In genomic region chr20:49276201-49276894, GRCh38 we compare ENCODE assay signal across 8 cellular contexts. TPM values are rescaled to one million over a fixed set of nuclear protein-coding genes. Genes with fewer than 3 reads are reported as not detected.
DNase-seq lines count a peak whose midpoint lies in the region; ATAC-seq, FAIRE-seq and TF ChIP-seq lines count a peak whose summit lies in the region.

No MANE protein-coding gene starts in this region.

- TF ChIP-seq EP300 in SK-N-SH (IDR thresholded peaks at IDR 0.05; ENCODE audit: borderline replicate concordance in 1 of 2, low read depth in 1 of 2, low read length in 1 of 2): no peak
- no peak for TF ChIP-seq EP300 in K562 (IDR thresholded peaks at IDR 0.05; ENCODE audit: low read length)

- H3K9me2 ChIP-seq in Karpas-422 (replicated peaks; ENCODE audit: insufficient read depth, low read length) (no peaks in the 10 kb centered on the region), SK-N-SH (no peaks in the 10 kb centered on the region)

- no peak for FAIRE-seq in K562 (lab: Jason Lieb, UNC)

- H3K27ac ChIP-seq in Karpas-422 (ENCODE audit: low read length) (peak overlapping the region; percentile 93), SK-N-SH (ENCODE audit: low read depth in 2 of 2, low read length in 1 of 2) (peak overlapping the region; percentile 95; a peak in 3 of 4 replicates), K562 (ENCODE audit: extremely low read depth, low read depth, low read length) (peak overlapping the region; percentile 95; the same call in 2 of the 3 replicates), right lobe of liver (peak overlapping the region; percentile 81 to 94 (median 92))

- H3K4me2 ChIP-seq in Karpas-422 (ENCODE audit: low read depth, low read length, poor library complexity, severe bottlenecking): peak overlapping the region; percentile 90
- H3K4me2 ChIP-seq in SK-N-SH: peak overlapping the region; percentile 89
- peak overlapping the region; percentile 99 for H3K4me2 ChIP-seq in K562 (ENCODE audit: insufficient read depth, low read length)

- DNase-seq in DMS 273 treated with DMSO at 0.1 percent for 48 hours (lab: John Stamatoyannopoulos, UW): peak; percentile 21
- DNase-seq in Karpas-422: peak; percentile 92
- DNase-seq in SK-N-SH: no peak
- peak in 2 of 4 experiments; percentile 30 to 52 for DNase-seq in K562 (ENCODE audit: extremely low read depth in 1 of 4, low spot score in 3 of 4)
- DNase-seq in right lobe of liver: no peak
- DNase-seq in stimulated activated CD8-positive, alpha-beta memory T cell treated with anti-CD3 and anti-CD28 coated beads, Interleukin-7, amount 100 ng/mL, for 4 hours (ENCODE audit: low read depth in 2 of 2): peak; percentile 56 to 67
- no peak for DNase-seq in NCI-H187 (lab: John Stamatoyannopoulos, UW)

- no peak for TF ChIP-seq CTCF in SK-N-SH (IDR thresholded peaks at IDR 0.05)
- no peak for TF ChIP-seq CTCF in K562 (IDR thresholded peaks at IDR 0.05 in 2 of 3, conservative IDR thresholded peaks at IDR 0.05 in 1 of 3; ENCODE audit: insufficient read depth in 2 of 3, low read depth in 1 of 3, low read length in 3 of 3)
- no peak for TF ChIP-seq CTCF in right lobe of liver (IDR thresholded peaks at IDR 0.05)

- ATAC-seq in K562 (no peak), right lobe of liver (peak in 1 of 4 donors; percentile 2), HG02759 (IDR thresholded peaks at IDR 0.05; ENCODE audit: unreplicated experiment) (no peak)

- peaks cover 41% of the 10 kb centered on the region for H3F3A ChIP-seq in SK-N-SH (replicated peaks; ENCODE audit: insufficient read depth)

- H3K9me1 ChIP-seq in K562 (ENCODE audit: control insufficient read depth, insufficient read depth, low read length): no peaks in the 10 kb centered on the region

- H3K79me2 ChIP-seq in Karpas-422 (ENCODE audit: low read length): peaks cover 77% of the 10 kb centered on the region
- H3K79me2 ChIP-seq in SK-N-SH (ENCODE audit: insufficient read depth): peaks cover 94% of the 10 kb centered on the region
- peaks cover 72% of the 10 kb centered on the region for H3K79me2 ChIP-seq in K562 (ENCODE audit: control insufficient read depth, insufficient read depth, low read length)

- H3K36me3 ChIP-seq in Karpas-422 (ENCODE audit: insufficient read depth, low read length): peaks cover 59% of the 10 kb centered on the region
- H3K36me3 ChIP-seq in SK-N-SH (replicated peaks in 1 of 2; ENCODE audit: control insufficient read depth in 1 of 2, insufficient read depth in 2 of 2, low read length in 1 of 2): peaks cover 42 to 68% of the 10 kb centered on the region in 2 experiments
- H3K36me3 ChIP-seq in K562 (ENCODE audit: control insufficient read depth, insufficient read depth, low read length): peaks cover 65% of the 10 kb centered on the region
- H3K36me3 ChIP-seq in right lobe of liver: peaks cover 3 to 36% (median 24%) of the 10 kb centered on the region in 4 donors

- in situ Hi-C loops in K562 (cut with MboI): no loop called here

- BruUV-seq in K562 (replicated peaks; lab: Mats Ljungman, UMichigan): no TSS peak

- H3K9me3 ChIP-seq in Karpas-422 (ENCODE audit: low read length) (peaks cover 18% of the 10 kb centered on the region), SK-N-SH (peaks cover 11% of the 10 kb centered on the region; the same call in 1 of the 2 replicates), K562 (replicated peaks; ENCODE audit: control insufficient read depth, insufficient read depth, low read depth, low read length) (peaks cover 14% of the 10 kb centered on the region), right lobe of liver (no peaks in the 10 kb centered on the region)

- peaks cover 3% of the 10 kb centered on the region; the same call in 1 of the 2 replicates for H4K20me1 ChIP-seq in Karpas-422 (ENCODE audit: insufficient read depth, low read depth, low read length)
- H4K20me1 ChIP-seq in SK-N-SH (ENCODE audit: insufficient read depth): peaks cover 33% of the 10 kb centered on the region
- H4K20me1 ChIP-seq in K562 (replicated peaks; ENCODE audit: control insufficient read depth, insufficient read depth, low read length): peaks cover 20% of the 10 kb centered on the region

- no peak for TF ChIP-seq RAD21 in SK-N-SH (IDR thresholded peaks at IDR 0.05; ENCODE audit: low read length)
- TF ChIP-seq RAD21 in K562 (CRISPR knock-in tag; conservative IDR thresholded peaks at IDR 0.05 in 1 of 2, IDR thresholded peaks at IDR 0.05 in 1 of 2): no peak

- CTCF ChIA-PET in SK-N-SH (lab: Yijun Ruan, JAX) (interaction anchor here (0.7 to 1.2 kb wide), 2 partner anchors 30 to 31 kb away, joined by 3 read pairs; no protein-coding TSS in a partner anchor), K562 (lab: Yijun Ruan, JAX; ENCODE audit: low intra/inter-chr PET ratio) (no interaction called here)

- peaks cover 41% of the 10 kb centered on the region for H3K4me1 ChIP-seq in Karpas-422 (ENCODE audit: low read length)
- H3K4me1 ChIP-seq in SK-N-SH (ENCODE audit: control insufficient read depth in 1 of 2, insufficient read depth in 2 of 2, low read depth in 1 of 2, low read length in 1 of 2): peaks cover 13% of the 10 kb centered on the region in 2 experiments; a peak in 3 of 4 replicates
- peaks cover 9 to 13% of the 10 kb centered on the region in 2 experiments; a peak in 3 of 5 replicates for H3K4me1 ChIP-seq in K562 (replicated peaks in 1 of 2; ENCODE audit: control insufficient read depth in 2 of 2, insufficient read depth in 2 of 2, low read length in 2 of 2)
- peaks cover 0 to 33% (median 12%) of the 10 kb centered on the region in 4 donors for H3K4me1 ChIP-seq in right lobe of liver

- POLR2A ChIA-PET in SK-N-SH (lab: Yijun Ruan, JAX) (no interaction called here), K562 (lab: Yijun Ruan, JAX) (interaction anchor here (0.7 to 1.9 kb wide), 3 partner anchors 12 to 36 kb away, joined by 3 to 5 read pairs (median 3); no protein-coding TSS in a partner anchor)

- H3K27me3 ChIP-seq in Karpas-422 (ENCODE audit: low read length) (no peaks in the 10 kb centered on the region), SK-N-SH (ENCODE audit: insufficient read depth) (no peaks in the 10 kb centered on the region), K562 (ENCODE audit: control insufficient read depth in 2 of 2, insufficient read depth in 2 of 2, low read length in 2 of 2) (no peaks in the 10 kb centered on the region), right lobe of liver (no peaks in the 10 kb centered on the region)

- TF ChIP-seq POLR2A in K562 (conservative IDR thresholded peaks at IDR 0.05): no peak
- TF ChIP-seq POLR2A in right lobe of liver (IDR thresholded peaks at IDR 0.05): no peak

- peak overlapping the region; percentile 94 for H3K9ac ChIP-seq in Karpas-422 (ENCODE audit: low read length)
- peak overlapping the region; percentile 96 for H3K9ac ChIP-seq in SK-N-SH
- H3K9ac ChIP-seq in K562 (ENCODE audit: insufficient read depth in 1 of 2, low read depth in 2 of 2, low read length in 2 of 2): peak overlapping the region in 1 of 2 experiments; percentile 99; a peak in 2 of 4 replicates

- no peak overlapping the region for H2AFZ ChIP-seq in Karpas-422 (ENCODE audit: low read length)
- H2AFZ ChIP-seq in SK-N-SH (ENCODE audit: low read depth): no peak overlapping the region
- 0 out of 2 replicates have a peak overlapping the region, but pooled peaks have one; percentile 92 for H2AFZ ChIP-seq in K562 (ENCODE audit: low read depth, low read length)

- H3K4me3 ChIP-seq in Karpas-422 (ENCODE audit: low read length): peak overlapping the region; percentile 85
- H3K4me3 ChIP-seq in SK-N-SH (ENCODE audit: low read depth in 2 of 2, low read length in 1 of 2): peak overlapping the region; percentile 65 to 90
- H3K4me3 ChIP-seq in K562: peak overlapping the region; percentile 93
- H3K4me3 ChIP-seq in right lobe of liver: peak overlapping the region; percentile 60 to 94 (median 83)

- WGBS in SK-N-SH (ENCODE audit: low lambda C conversion rate): 41% methylated on average over 2 of the region's 2 CpGs
- WGBS in K562 (ENCODE audit: insufficient coverage, low coverage, missing lambda C conversion rate): 25% methylated on average over 2 of the region's 2 CpGs
- 0% methylated on average over 2 of the region's 2 CpGs for WGBS in right lobe of liver (ENCODE audit: insufficient coverage, low coverage, low lambda C conversion rate, missing lambda C conversion rate)

- intact Hi-C loops in K562 (cut with micrococcal nuclease): loop anchor here (5.0 kb wide), 2 partner anchors 46 to 89 kb away; partner anchors contain the start of gene STAU1
- intact Hi-C loops in right lobe of liver (cut with DNase I): no loop called here

RNA-seq across cellular contexts. Expression of gene ZNFX1, which starts 1.5 kb away (rescaled TPM):
- 21.7 and 22.2 TPM in 2 replicates for total RNA-seq in Karpas-422 (2014; rRNA removed; shearing (Covaris generic); ENCODE audit: low replicate concordance)
- polyA plus RNA-seq in SK-N-SH (2012; rRNA removed) (3.9 and 4.6 TPM in 2 replicates), K562 (2011; rRNA removed) (2.5 and 3.8 TPM in 2 replicates), K562 (2014; fragmentation: Illumina TruSeq; extraction: Trizol) (10.4 and 11.6 TPM in 2 replicates), K562 (2014; fragmentation: Nextera tagmentation; extraction: Ambion mirVana) (1 to 10 TPM; 4.4 to 4.9 TPM), K562 (2014; rRNA removed) (7.2 and 7.6 TPM in 2 replicates)
- polyA plus RNA-seq in SK-N-SH (2012; cell fraction: cytosol; rRNA removed): 4.5 and 4.7 TPM in 2 replicates
- 8.1 and 9.0 TPM in 2 replicates for polyA plus RNA-seq in SK-N-SH (2012; cell fraction: nucleus; rRNA removed)
- total RNA-seq in K562 (2011; cell fraction: chromatin; rRNA removed; ENCODE audit: low replicate concordance): 34.0 and 34.5 TPM in 2 replicates
- total RNA-seq in K562 (2011; cell fraction: nucleolus; rRNA removed): 14.8 and 15.7 TPM in 2 replicates
- total RNA-seq in K562 (2011; cell fraction: nucleoplasm; rRNA removed): 12.4 and 17.1 TPM in 2 replicates
- total RNA-seq in K562 (2014; rRNA removed) (10.3 and 12.4 TPM in 2 replicates), K562 (2014; rRNA removed; fragmentation: Illumina TruSeq; extraction: Trizol) (11.9 and 13.5 TPM in 2 replicates), K562 (2015; rRNA removed; fragmentation: Illumina TruSeq; extraction: Trizol) (12.4 and 13.8 TPM in 2 replicates), K562 (2021) (11.9 and 13.4 TPM in 2 replicates), right lobe of liver (10 to 100 TPM in 5 of 6 experiments, 1 to 10 TPM in 1; 9.3 to 17.5 (median 13.9) TPM)
- 3.5 and 4.1 TPM in 2 replicates for polyA plus RNA-seq in K562 (2011; cell fraction: cytosol; rRNA removed)
- 3.0 and 7.0 TPM in 2 replicates for polyA plus RNA-seq in K562 (2011; cell fraction: nucleus; rRNA removed)
- polyA plus RNA-seq in K562 (2012): 6.0 and 6.5 TPM in 2 replicates
- 15.4 and 15.9 TPM in 2 replicates for polyA minus RNA-seq in K562 (2011; rRNA and poly(A)+ RNA removed)
- polyA minus RNA-seq in K562 (2011; cell fraction: cytosol; rRNA and poly(A)+ RNA removed): 5.7 and 9.7 TPM in 2 replicates
- polyA minus RNA-seq in K562 (2011; cell fraction: nucleus; rRNA and poly(A)+ RNA removed): 9.0 and 12.0 TPM in 2 replicates

RNA-seq across cellular contexts. Expression of gene DDX27, which starts 57.1 kb away (rescaled TPM):
- total RNA-seq in Karpas-422 (2014; rRNA removed; shearing (Covaris generic); ENCODE audit: low replicate concordance): 34.5 and 43.7 TPM in 2 replicates
- polyA plus RNA-seq in SK-N-SH (2012; rRNA removed) (51.9 and 52.4 TPM in 2 replicates), K562 (2011; rRNA removed) (32.0 and 33.6 TPM in 2 replicates), K562 (2014; fragmentation: Illumina TruSeq; extraction: Trizol) (77.0 and 79.3 TPM in 2 replicates), K562 (2014; fragmentation: Nextera tagmentation; extraction: Ambion mirVana) (10 to 100 TPM; 17.9 to 45.2 TPM), K562 (2014; rRNA removed) (57.1 and 63.2 TPM in 2 replicates)
- polyA plus RNA-seq in SK-N-SH (2012; cell fraction: cytosol; rRNA removed): 41.9 and 42.7 TPM in 2 replicates
- 69.0 and 76.6 TPM in 2 replicates for polyA plus RNA-seq in SK-N-SH (2012; cell fraction: nucleus; rRNA removed)
- 54.3 and 76.9 TPM in 2 replicates for total RNA-seq in K562 (2011; cell fraction: chromatin; rRNA removed; ENCODE audit: low replicate concordance)
- total RNA-seq in K562 (2011; cell fraction: nucleolus; rRNA removed): 35.1 and 46.4 TPM in 2 replicates
- total RNA-seq in K562 (2011; cell fraction: nucleoplasm; rRNA removed): 42.4 and 57.7 TPM in 2 replicates
- total RNA-seq in K562 (2014; rRNA removed) (58.3 and 63.5 TPM in 2 replicates), K562 (2014; rRNA removed; fragmentation: Illumina TruSeq; extraction: Trizol) (55.6 and 61.1 TPM in 2 replicates), K562 (2015; rRNA removed; fragmentation: Illumina TruSeq; extraction: Trizol) (65.3 and 69.6 TPM in 2 replicates), K562 (2021) (50.9 and 57.0 TPM in 2 replicates), right lobe of liver (10 to 100 TPM in 5 of 6 experiments, 1 to 10 TPM in 1; 7.6 to 15.7 (median 11.6) TPM)
- 43.5 and 94.1 TPM in 2 replicates for polyA plus RNA-seq in K562 (2011; cell fraction: cytosol; rRNA removed)
- polyA plus RNA-seq in K562 (2011; cell fraction: nucleus; rRNA removed): 41.4 and 57.1 TPM in 2 replicates
- polyA plus RNA-seq in K562 (2012): 38.4 and 44.4 TPM in 2 replicates
- polyA minus RNA-seq in K562 (2011; rRNA and poly(A)+ RNA removed): 23.1 and 30.6 TPM in 2 replicates
- 23.5 and 33.1 TPM in 2 replicates for polyA minus RNA-seq in K562 (2011; cell fraction: cytosol; rRNA and poly(A)+ RNA removed)
- polyA minus RNA-seq in K562 (2011; cell fraction: nucleus; rRNA and poly(A)+ RNA removed): 19.5 and 22.4 TPM in 2 replicates

Comparison
In these comparisons a context has a peak if more than half of its experiments do, and no peak if none do; other contexts are left out.
1. DNase-seq: peak in DMS 273 treated with DMSO at 0.1 percent for 48 hours (single experiment), Karpas-422 (single experiment) and stimulated activated CD8-positive, alpha-beta memory T cell treated with anti-CD3 and anti-CD28 coated beads, Interleukin-7, amount 100 ng/mL, for 4 hours (2 of 2); none in SK-N-SH (single experiment), right lobe of liver (0 of 3) and NCI-H187 (0 of 2).
2. Peak in every context shown above with its lines, with median percentiles within 50 percentile points of each other: H3K27ac ChIP-seq, H3K4me2 ChIP-seq and H3K4me3 ChIP-seq.